Comparison of ENCODE assay signal across 12 cellular contexts in genomic region chr10:9294865-9295264, GRCh38.
DNase-seq lines count a peak whose midpoint lies in the region; ATAC-seq and TF ChIP-seq lines count a peak whose summit lies in the region.
"Had no signal": no experiment of that assay in that cellular context is flagged by ENCODE, and none has a peak within 500 bp of the region (broad histone marks: within the 10 kb centered on the region; RNA-seq: fewer than 3 reads in every experiment).

No MANE protein-coding gene starts in this region.

- no peak overlapping the region for H3K4me3 Mint-ChIP-seq in T-helper 1 cell treated with Interleukin-12 subunit alpha and Interleukin-12 subunit beta and Interleukin-4 antibody, amounts not matched to agents 30 μg/mL and 1 μg/mL, for 36 hours
- H3K4me3 Mint-ChIP-seq: activated naive CD4-positive, alpha-beta T cell treated with anti-CD3 and anti-CD28 coated beads, Interleukin-2, amount 50 U/mL, for 24 hours had no signal

- TF ChIP-seq CTCF in GM13977 (IDR thresholded peaks at IDR 0.05; ENCODE audit: extremely low read depth, insufficient read depth, missing control alignments): no peak
- no peak for TF ChIP-seq CTCF in GM20000 (IDR thresholded peaks at IDR 0.05; ENCODE audit: extremely low read depth, missing control alignments)

- ATAC-seq in GM19452 (IDR thresholded peaks at IDR 0.05; ENCODE audit: unreplicated experiment): peak; percentile 92
- ATAC-seq in HG03045 (IDR thresholded peaks at IDR 0.05; ENCODE audit: unreplicated experiment): peak; percentile 88

- peak overlapping the region; percentile 52 for H3K27ac Mint-ChIP-seq in T-helper 1 cell treated with Interleukin-12 subunit alpha and Interleukin-12 subunit beta and Interleukin-4 antibody, amounts not matched to agents 30 μg/mL and 1 μg/mL, for 36 hours
- H3K27ac Mint-ChIP-seq: activated naive CD4-positive, alpha-beta T cell treated with anti-CD3 and anti-CD28 coated beads, Interleukin-2, amount 50 U/mL, for 24 hours had no signal

- no peaks in the 10 kb centered on the region for H3K36me3 Mint-ChIP-seq in T-helper 1 cell treated with Interleukin-12 subunit alpha and Interleukin-12 subunit beta and Interleukin-4 antibody, amounts not matched to agents 30 μg/mL and 1 μg/mL, for 36 hours (ENCODE audit: low read depth)
- H3K36me3 Mint-ChIP-seq: activated naive CD4-positive, alpha-beta T cell treated with anti-CD3 and anti-CD28 coated beads, Interleukin-2, amount 50 U/mL, for 24 hours had no signal

- DNase-seq in GM13977 (ENCODE audit: low spot score) (peak; percentile 5), HuH-7.5 (ENCODE audit: low spot score) (no peak), GM20000 (ENCODE audit: low spot score) (no peak), GM19240 (ENCODE audit: insufficient read length, low spot score) (no peak)
- no peak for DNase-seq in central memory CD4-positive, alpha-beta T cell
- DNase-seq: EL, kidney glomerular epithelial cell, NCI-H2227 treated with DMSO at 0.1 percent for 48 hours had no signal

- in situ Hi-C loops in GM13977 (cut with MboI; ENCODE audit: low pct_unique_long_range_greater_than_20kb, low sequenced_read_pairs, unreplicated experiment): no loop called here

- peaks cover 5% of the 10 kb centered on the region for H3K27me3 Mint-ChIP-seq in T-helper 1 cell treated with Interleukin-12 subunit alpha and Interleukin-12 subunit beta and Interleukin-4 antibody, amounts not matched to agents 30 μg/mL and 1 μg/mL, for 36 hours (ENCODE audit: low read depth)
- H3K27me3 Mint-ChIP-seq: activated naive CD4-positive, alpha-beta T cell treated with anti-CD3 and anti-CD28 coated beads, Interleukin-2, amount 50 U/mL, for 24 hours had no signal

- no peaks in the 10 kb centered on the region for H3K9me3 Mint-ChIP-seq in T-helper 1 cell treated with Interleukin-12 subunit alpha and Interleukin-12 subunit beta and Interleukin-4 antibody, amounts not matched to agents 30 μg/mL and 1 μg/mL, for 36 hours
- H3K9me3 Mint-ChIP-seq: activated naive CD4-positive, alpha-beta T cell treated with anti-CD3 and anti-CD28 coated beads, Interleukin-2, amount 50 U/mL, for 24 hours had no signal

- peaks cover 17% of the 10 kb centered on the region for H3K4me1 Mint-ChIP-seq in T-helper 1 cell treated with Interleukin-12 subunit alpha and Interleukin-12 subunit beta and Interleukin-4 antibody, amounts not matched to agents 30 μg/mL and 1 μg/mL, for 36 hours (ENCODE audit: low read depth)
